In the genomic region with DNA sequence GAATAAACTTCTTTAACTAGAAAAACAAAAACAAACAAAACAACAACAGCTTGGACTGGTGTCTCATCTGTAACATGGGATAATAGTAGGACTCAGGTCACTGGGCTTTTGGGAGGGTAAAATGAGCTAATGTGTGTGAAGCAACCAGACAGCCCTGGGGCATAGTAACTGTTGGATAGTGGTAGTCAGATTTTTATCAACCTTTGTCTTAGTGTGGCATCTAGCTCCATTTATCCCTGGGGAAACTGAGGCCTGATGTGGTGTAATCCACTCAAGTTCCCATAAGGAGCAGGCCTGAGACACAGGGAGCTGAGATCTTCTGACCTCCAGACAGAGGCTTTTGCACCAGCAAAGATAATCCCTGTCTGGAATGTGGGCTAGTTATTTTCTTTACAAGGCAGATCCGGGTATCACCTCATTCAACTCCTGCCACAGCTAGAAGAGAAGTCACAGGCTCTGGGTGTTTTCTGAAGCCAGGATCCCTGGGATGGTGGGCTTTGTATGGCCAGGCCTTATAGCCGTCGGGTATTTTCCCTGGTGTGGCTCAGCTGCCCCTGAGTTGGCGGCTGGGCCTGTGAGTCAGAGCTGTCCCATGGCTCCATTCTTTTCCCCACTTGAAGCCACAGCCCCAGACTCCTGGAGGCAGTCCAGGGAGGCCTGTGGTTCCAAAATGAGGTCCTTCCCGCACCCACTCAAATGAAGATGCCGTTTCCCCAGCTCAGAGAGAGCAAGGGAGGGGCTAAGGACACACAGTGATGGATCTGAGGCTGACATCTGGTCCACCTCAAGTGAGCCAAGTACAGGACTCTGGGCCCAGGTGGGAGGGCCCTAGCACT, we compare ENCODE assay signal across 11 cellular contexts. TPM values are rescaled to one million over a fixed set of nuclear protein-coding genes. Genes with fewer than 3 reads are reported as not detected.
DNase-seq lines count a peak whose midpoint lies in the region; ATAC-seq and TF ChIP-seq lines count a peak whose summit lies in the region.
"Had no signal": no experiment of that assay in that cellular context is flagged by ENCODE, and none has a peak within 500 bp of the region (broad histone marks: within the 10 kb centered on the region; RNA-seq: fewer than 3 reads in every experiment).

No MANE protein-coding gene starts in this region.

- 56 to 71% (median 62%) methylated on average over 6 of the region's 6 CpGs for WGBS in psoas muscle, 3 donors

- DNase-seq in Daoy (ENCODE audit: low read depth) (peak; percentile 97), RWPE2 (ENCODE audit: low spot score) (no peak), fibroblast of the conjunctiva (ENCODE audit: low read depth) (peak; percentile 62), psoas muscle (peak; percentile 73 to 78), left colon (no peak), NCI-H187 (lab: John Stamatoyannopoulos, UW) (no peak)
- DNase-seq: activated naive CD4-positive, alpha-beta T cell treated with anti-CD3 and anti-CD28 coated beads, Interleukin-2, amount 10 ng/mL, durations not matched to agents 7 days and 5 days; SHP77 had no signal

- intact Hi-C loops in psoas muscle (cut with DNase I) (no loop called here), left colon (cut with DNase I, micrococcal nuclease) (no loop called here)

- no peaks in the 10 kb centered on the region for H3K36me3 ChIP-seq in RWPE2 (ENCODE audit: low read depth)
- H3K36me3 ChIP-seq in psoas muscle (ENCODE audit: insufficient read depth in 1 of 2, low read depth in 1 of 2) = peaks cover 0 to 4% of the 10 kb centered on the region in 2 donors

- peaks cover 15% of the 10 kb centered on the region for H3K4me1 ChIP-seq in RWPE2 (ENCODE audit: insufficient read depth, poor library complexity, severe bottlenecking)
- H3K4me1 ChIP-seq in psoas muscle = no peaks in the 10 kb centered on the region

- peak; percentile 22; the same call in 2 of the 3 replicates for ATAC-seq in RWPE2 (ENCODE audit: low read depth)
- ATAC-seq in psoas muscle = peak; percentile 30 to 55 (median 41)
- no peak for ATAC-seq in left colon
- ATAC-seq in GM21786 (IDR thresholded peaks at IDR 0.05; ENCODE audit: unreplicated experiment) = no peak
- no peak for ATAC-seq in GM18867 (IDR thresholded peaks at IDR 0.05; ENCODE audit: unreplicated experiment)

- no peaks in the 10 kb centered on the region for H3K27me3 ChIP-seq in RWPE2 (ENCODE audit: insufficient read depth, poor library complexity, severe bottlenecking)
- no peaks in the 10 kb centered on the region for H3K27me3 ChIP-seq in psoas muscle (ENCODE audit: insufficient read depth in 3 of 3, low read length in 2 of 3)

- H3K9me3 ChIP-seq in RWPE2 (ENCODE audit: severe bottlenecking) (no peaks in the 10 kb centered on the region), psoas muscle (no peaks in the 10 kb centered on the region)

- TF ChIP-seq CTCF in RWPE2 (IDR thresholded peaks at IDR 0.05; ENCODE audit: poor library complexity, severe bottlenecking) (no peak), psoas muscle (IDR thresholded peaks at IDR 0.05) (no peak)

- H3K4me3 ChIP-seq in RWPE2 (ENCODE audit: severe bottlenecking) (no peak overlapping the region), psoas muscle (no peak overlapping the region)

- H3K27ac ChIP-seq in RWPE2 (ENCODE audit: poor library complexity, severe bottlenecking) (no peak overlapping the region), psoas muscle (peak overlapping the region; percentile 36)

RNA-seq across cellular contexts. Expression of gene CSF1R, which starts 26.1 kb away (rescaled TPM):
- 0.11 TPM in 1 of 2 replicates, not detected in the other for total RNA-seq in Daoy (2014; rRNA removed; shearing (Covaris generic))
- total RNA-seq in psoas muscle (10 to 100 TPM in 2 of 4 donors, 1 to 10 TPM in 2; 4.2 to 20.0 (median 10.7) TPM), left colon (10 to 100 TPM in 1 of 2 donors, 1 to 10 TPM in 1; 6.9 to 32.2 TPM)
- 1 to 10 TPM; 1.2 to 1.6 (median 1.3) TPM for polyA plus RNA-seq in psoas muscle
- total RNA-seq: lung microvascular endothelial cell had no signal

RNA-seq across cellular contexts. Expression of gene PDGFRB, which starts 43.2 kb away (rescaled TPM):
- total RNA-seq in Daoy (2014; rRNA removed; shearing (Covaris generic)) = 8.6 and 9.4 TPM in 2 replicates
- total RNA-seq in psoas muscle (10 to 100 TPM; 34.0 to 56.0 (median 39.1) TPM), left colon (10 to 100 TPM; 14.2 to 26.0 TPM)
- 10 to 100 TPM; 14.6 to 19.9 (median 19.2) TPM for polyA plus RNA-seq in psoas muscle

RNA-seq across cellular contexts. Expression of gene CDX1, which starts 54.1 kb away (rescaled TPM):
- total RNA-seq in Daoy (2014; rRNA removed; shearing (Covaris generic)) = 0.06 and 1.3 TPM in 2 replicates
- total RNA-seq in psoas muscle (not detected), left colon (100 to 1,000 TPM; 323 to 423 TPM)
- polyA plus RNA-seq in psoas muscle = under 1 TPM in 2 of 3 donors, not detected in 1; 0.06 to 0.08 TPM
- total RNA-seq: lung microvascular endothelial cell had no signal

Comparison
In these comparisons a context has a peak if more than half of its experiments do, and no peak if none do; other contexts are left out.
1. DNase-seq: peak in Daoy (single experiment), fibroblast of the conjunctiva (single experiment) and psoas muscle (2 of 2); none in RWPE2 (single experiment), left colon (0 of 2) and NCI-H187 (0 of 2).
2. ATAC-seq: peak in RWPE2 (single experiment) and psoas muscle (4 of 4); none in left colon (single experiment), GM21786 (single experiment) and GM18867 (single experiment).
3. RNA of gene CDX1, which starts 54.1 kb away (total RNA-seq): 323 to 423 TPM in left colon; 0.06 to 1.3 TPM in Daoy and not detected in psoas muscle; every median in the first group is over 100 times any median in the second.